1 cellular context compared by ENCODE assay signal in the genomic region with DNA sequence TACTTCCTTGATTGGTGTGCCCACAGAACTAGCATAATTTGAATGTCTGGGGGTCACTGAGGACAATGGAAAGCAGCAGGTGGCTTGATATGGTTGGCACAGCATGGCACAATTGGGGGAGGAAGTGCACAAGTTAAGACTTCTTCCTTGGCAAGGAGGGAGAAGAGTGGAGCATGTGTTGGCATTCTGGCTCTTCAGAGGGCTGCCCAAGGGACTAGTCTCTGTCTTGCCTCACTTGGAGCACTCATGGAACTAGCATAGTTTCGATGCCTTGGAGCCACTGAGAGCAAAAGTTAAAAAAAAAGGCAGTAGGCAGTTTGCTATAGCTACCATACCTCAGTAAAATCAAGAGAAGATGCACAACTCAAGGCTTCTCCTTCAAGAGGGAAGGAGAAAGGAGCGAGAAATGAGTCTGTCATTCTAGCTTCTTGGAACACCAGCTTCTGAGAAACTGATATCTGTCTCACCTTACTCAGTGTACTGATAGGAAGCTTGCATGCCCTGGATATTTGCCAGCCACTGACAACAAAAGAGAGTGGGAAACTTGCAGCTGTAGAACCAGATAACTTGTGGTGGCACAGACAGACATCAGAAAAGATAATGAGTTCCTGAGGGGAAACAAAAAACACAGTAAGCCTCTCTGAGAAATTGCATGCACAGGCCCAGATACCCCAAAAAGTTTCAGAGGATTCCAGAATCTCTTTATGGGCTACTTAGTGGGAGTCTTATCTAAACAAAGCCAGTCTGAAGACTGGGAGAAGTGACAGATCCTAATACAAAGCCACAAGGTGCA.
TF ChIP-seq lines count a peak whose summit lies in the region.

No MANE protein-coding gene starts in this region.

TF ChIP-seq in K562, 482 proteins besides CTCF, POLR2A, EP300 and RAD21 (continued from another document and continues in another):
- TF ChIP-seq, protein P1, sequence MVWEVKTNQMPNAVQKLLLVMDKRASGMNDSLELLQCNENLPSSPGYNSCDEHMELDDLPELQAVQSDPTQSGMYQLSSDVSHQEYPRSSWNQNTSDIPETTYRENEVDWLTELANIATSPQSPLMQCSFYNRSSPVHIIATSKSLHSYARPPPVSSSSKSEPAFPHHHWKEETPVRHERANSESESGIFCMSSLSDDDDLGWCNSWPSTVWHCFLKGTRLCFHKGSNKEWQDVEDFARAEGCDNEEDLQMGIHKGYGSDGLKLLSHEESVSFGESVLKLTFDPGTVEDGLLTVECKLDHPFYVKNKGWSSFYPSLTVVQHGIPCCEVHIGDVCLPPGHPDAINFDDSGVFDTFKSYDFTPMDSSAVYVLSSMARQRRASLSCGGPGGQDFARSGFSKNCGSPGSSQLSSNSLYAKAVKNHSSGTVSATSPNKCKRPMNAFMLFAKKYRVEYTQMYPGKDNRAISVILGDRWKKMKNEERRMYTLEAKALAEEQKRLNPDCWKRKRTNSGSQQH (CRISPR knock-in tag; IDR thresholded peaks at IDR 0.05), result peak; percentile 74; the same call in 1 of the 2 replicates
- TF ChIP-seq ZZZ3 (IDR thresholded peaks at IDR 0.05) (no peak), KAT7 (CRISPR knock-in tag; IDR thresholded peaks at IDR 0.05; ENCODE audit: borderline replicate concordance) (0 out of 2 replicates have a peak, but pooled peaks have one; percentile 12), MBD2 (IDR thresholded peaks at IDR 0.05; ENCODE audit: borderline replicate concordance, low read depth) (peak; percentile 84; the same call in 1 of the 2 replicates), GABPA (tag; conservative IDR thresholded peaks at IDR 0.05; ENCODE audit: low read depth) (peak; percentile 44; the same call in 1 of the 2 replicates), FIP1L1 (IDR thresholded peaks at IDR 0.05; ENCODE audit: low read depth, low read length, poor library complexity, severe bottlenecking) (no peak), MTF1 (CRISPR knock-in tag; IDR thresholded peaks at IDR 0.05; ENCODE audit: borderline replicate concordance) (no peak), SMARCA4 (IDR thresholded peaks at IDR 0.05) (peak; percentile 99), SIRT6 (IDR thresholded peaks at IDR 0.05; ENCODE audit: low read depth, low read length) (no peak), KDM2B (CRISPR knock-in tag; IDR thresholded peaks at IDR 0.05) (no peak), JUND (IDR thresholded peaks at IDR 0.05; ENCODE audit: borderline replicate concordance, low read depth, low read length) (peak; percentile 75; the same call in 1 of the 2 replicates), JUND (tag; IDR thresholded peaks at IDR 0.05; ENCODE audit: borderline replicate concordance, low read depth, low read length) (peak; percentile 73; the same call in 2 of the 3 replicates), MAFF (IDR thresholded peaks at IDR 0.05; ENCODE audit: low read length) (peak; percentile 9; the same call in 1 of the 2 replicates), FOXP1 (CRISPR knock-in tag; IDR thresholded peaks at IDR 0.05) (peak; percentile 67; the same call in 1 of the 2 replicates), MEIS2 (IDR thresholded peaks at IDR 0.05; ENCODE audit: partially characterized antibody) (peak; percentile 89), NR2C2 (CRISPR knock-in tag; IDR thresholded peaks at IDR 0.05) (no peak), NR2C2 (tag; IDR thresholded peaks at IDR 0.05) (no peak), KAT8 (IDR thresholded peaks at IDR 0.05; ENCODE audit: low read depth) (no peak), MECOM (CRISPR knock-in tag; IDR thresholded peaks at IDR 0.05) (0 out of 2 replicates have a peak, but pooled peaks have one; percentile 1), STAT5B (CRISPR knock-in tag; IDR thresholded peaks at IDR 0.05) (no peak), NELFE (IDR thresholded peaks at IDR 0.05; ENCODE audit: insufficient read depth, insufficient read length) (no peak), TCFL5 (CRISPR knock-in tag; conservative IDR thresholded peaks at IDR 0.05) (peak; percentile 64), CTBP1 (IDR thresholded peaks at IDR 0.05; ENCODE audit: borderline replicate concordance) (peak; percentile 96), ZNF707 (CRISPR knock-in tag; conservative IDR thresholded peaks at IDR 0.05) (peak; percentile 59; the same call in 1 of the 2 replicates), RBM39 (optimal IDR thresholded peaks at IDR 0.05; ENCODE audit: low read depth, low read length) (no peak), KHSRP (IDR thresholded peaks at IDR 0.05) (peak; percentile 61), ZNF184 (CRISPR knock-in tag; IDR thresholded peaks at IDR 0.05) (no peak), MAZ (CRISPR knock-in tag; conservative IDR thresholded peaks at IDR 0.05 in 1 of 2, IDR thresholded peaks at IDR 0.05 in 1 of 2) (peak in 1 of 2 experiments; percentile 40; a peak in 2 of 4 replicates), CEBPG (CRISPR knock-in tag; IDR thresholded peaks at IDR 0.05) (no peak), CEBPG (tag; conservative IDR thresholded peaks at IDR 0.05 in 1 of 2, IDR thresholded peaks at IDR 0.05 in 1 of 2) (no peak), HMG20B (CRISPR knock-in tag; IDR thresholded peaks at IDR 0.05) (no peak), NCOA2 (IDR thresholded peaks at IDR 0.05; ENCODE audit: partially characterized antibody in 2 of 2) (peak; percentile 79 to 88), ARHGAP35 (IDR thresholded peaks at IDR 0.05; ENCODE audit: partially characterized antibody) (no peak)
- TF ChIP-seq, protein P2, sequence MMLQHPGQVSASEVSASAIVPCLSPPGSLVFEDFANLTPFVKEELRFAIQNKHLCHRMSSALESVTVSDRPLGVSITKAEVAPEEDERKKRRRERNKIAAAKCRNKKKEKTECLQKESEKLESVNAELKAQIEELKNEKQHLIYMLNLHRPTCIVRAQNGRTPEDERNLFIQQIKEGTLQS (IDR thresholded peaks at IDR 0.05), result peak; percentile 32; the same call in 1 of the 2 replicates
- TF ChIP-seq, protein P2 (CRISPR knock-in tag; conservative IDR thresholded peaks at IDR 0.05), result no peak
- TF ChIP-seq, protein P3, sequence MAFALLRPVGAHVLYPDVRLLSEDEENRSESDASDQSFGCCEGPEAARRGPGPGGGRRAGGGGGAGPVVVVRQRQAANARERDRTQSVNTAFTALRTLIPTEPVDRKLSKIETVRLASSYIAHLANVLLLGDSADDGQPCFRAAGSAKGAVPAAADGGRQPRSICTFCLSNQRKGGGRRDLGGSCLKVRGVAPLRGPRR (CRISPR knock-in tag; IDR thresholded peaks at IDR 0.05), result no peak
- TF ChIP-seq, protein P4, sequence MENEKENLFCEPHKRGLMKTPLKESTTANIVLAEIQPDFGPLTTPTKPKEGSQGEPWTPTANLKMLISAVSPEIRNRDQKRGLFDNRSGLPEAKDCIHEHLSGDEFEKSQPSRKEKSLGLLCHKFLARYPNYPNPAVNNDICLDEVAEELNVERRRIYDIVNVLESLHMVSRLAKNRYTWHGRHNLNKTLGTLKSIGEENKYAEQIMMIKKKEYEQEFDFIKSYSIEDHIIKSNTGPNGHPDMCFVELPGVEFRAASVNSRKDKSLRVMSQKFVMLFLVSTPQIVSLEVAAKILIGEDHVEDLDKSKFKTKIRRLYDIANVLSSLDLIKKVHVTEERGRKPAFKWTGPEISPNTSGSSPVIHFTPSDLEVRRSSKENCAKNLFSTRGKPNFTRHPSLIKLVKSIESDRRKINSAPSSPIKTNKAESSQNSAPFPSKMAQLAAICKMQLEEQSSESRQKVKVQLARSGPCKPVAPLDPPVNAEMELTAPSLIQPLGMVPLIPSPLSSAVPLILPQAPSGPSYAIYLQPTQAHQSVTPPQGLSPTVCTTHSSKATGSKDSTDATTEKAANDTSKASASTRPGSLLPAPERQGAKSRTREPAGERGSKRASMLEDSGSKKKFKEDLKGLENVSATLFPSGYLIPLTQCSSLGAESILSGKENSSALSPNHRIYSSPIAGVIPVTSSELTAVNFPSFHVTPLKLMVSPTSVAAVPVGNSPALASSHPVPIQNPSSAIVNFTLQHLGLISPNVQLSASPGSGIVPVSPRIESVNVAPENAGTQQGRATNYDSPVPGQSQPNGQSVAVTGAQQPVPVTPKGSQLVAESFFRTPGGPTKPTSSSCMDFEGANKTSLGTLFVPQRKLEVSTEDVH (IDR thresholded peaks at IDR 0.05; ENCODE audit: low read depth, partially characterized antibody), result no peak
- TF ChIP-seq, protein P5, sequence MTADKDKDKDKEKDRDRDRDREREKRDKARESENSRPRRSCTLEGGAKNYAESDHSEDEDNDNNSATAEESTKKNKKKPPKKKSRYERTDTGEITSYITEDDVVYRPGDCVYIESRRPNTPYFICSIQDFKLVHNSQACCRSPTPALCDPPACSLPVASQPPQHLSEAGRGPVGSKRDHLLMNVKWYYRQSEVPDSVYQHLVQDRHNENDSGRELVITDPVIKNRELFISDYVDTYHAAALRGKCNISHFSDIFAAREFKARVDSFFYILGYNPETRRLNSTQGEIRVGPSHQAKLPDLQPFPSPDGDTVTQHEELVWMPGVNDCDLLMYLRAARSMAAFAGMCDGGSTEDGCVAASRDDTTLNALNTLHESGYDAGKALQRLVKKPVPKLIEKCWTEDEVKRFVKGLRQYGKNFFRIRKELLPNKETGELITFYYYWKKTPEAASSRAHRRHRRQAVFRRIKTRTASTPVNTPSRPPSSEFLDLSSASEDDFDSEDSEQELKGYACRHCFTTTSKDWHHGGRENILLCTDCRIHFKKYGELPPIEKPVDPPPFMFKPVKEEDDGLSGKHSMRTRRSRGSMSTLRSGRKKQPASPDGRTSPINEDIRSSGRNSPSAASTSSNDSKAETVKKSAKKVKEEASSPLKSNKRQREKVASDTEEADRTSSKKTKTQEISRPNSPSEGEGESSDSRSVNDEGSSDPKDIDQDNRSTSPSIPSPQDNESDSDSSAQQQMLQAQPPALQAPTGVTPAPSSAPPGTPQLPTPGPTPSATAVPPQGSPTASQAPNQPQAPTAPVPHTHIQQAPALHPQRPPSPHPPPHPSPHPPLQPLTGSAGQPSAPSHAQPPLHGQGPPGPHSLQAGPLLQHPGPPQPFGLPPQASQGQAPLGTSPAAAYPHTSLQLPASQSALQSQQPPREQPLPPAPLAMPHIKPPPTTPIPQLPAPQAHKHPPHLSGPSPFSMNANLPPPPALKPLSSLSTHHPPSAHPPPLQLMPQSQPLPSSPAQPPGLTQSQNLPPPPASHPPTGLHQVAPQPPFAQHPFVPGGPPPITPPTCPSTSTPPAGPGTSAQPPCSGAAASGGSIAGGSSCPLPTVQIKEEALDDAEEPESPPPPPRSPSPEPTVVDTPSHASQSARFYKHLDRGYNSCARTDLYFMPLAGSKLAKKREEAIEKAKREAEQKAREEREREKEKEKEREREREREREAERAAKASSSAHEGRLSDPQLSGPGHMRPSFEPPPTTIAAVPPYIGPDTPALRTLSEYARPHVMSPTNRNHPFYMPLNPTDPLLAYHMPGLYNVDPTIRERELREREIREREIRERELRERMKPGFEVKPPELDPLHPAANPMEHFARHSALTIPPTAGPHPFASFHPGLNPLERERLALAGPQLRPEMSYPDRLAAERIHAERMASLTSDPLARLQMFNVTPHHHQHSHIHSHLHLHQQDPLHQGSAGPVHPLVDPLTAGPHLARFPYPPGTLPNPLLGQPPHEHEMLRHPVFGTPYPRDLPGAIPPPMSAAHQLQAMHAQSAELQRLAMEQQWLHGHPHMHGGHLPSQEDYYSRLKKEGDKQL (CRISPR knock-in tag; IDR thresholded peaks at IDR 0.05; ENCODE audit: borderline replicate concordance), result no peak
- TF ChIP-seq, protein P6, sequence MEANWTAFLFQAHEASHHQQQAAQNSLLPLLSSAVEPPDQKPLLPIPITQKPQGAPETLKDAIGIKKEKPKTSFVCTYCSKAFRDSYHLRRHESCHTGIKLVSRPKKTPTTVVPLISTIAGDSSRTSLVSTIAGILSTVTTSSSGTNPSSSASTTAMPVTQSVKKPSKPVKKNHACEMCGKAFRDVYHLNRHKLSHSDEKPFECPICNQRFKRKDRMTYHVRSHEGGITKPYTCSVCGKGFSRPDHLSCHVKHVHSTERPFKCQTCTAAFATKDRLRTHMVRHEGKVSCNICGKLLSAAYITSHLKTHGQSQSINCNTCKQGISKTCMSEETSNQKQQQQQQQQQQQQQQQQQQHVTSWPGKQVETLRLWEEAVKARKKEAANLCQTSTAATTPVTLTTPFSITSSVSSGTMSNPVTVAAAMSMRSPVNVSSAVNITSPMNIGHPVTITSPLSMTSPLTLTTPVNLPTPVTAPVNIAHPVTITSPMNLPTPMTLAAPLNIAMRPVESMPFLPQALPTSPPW (CRISPR knock-in tag; IDR thresholded peaks at IDR 0.05), result 0 out of 2 replicates have a peak, but pooled peaks have one; percentile 19
- TF ChIP-seq, protein P7, sequence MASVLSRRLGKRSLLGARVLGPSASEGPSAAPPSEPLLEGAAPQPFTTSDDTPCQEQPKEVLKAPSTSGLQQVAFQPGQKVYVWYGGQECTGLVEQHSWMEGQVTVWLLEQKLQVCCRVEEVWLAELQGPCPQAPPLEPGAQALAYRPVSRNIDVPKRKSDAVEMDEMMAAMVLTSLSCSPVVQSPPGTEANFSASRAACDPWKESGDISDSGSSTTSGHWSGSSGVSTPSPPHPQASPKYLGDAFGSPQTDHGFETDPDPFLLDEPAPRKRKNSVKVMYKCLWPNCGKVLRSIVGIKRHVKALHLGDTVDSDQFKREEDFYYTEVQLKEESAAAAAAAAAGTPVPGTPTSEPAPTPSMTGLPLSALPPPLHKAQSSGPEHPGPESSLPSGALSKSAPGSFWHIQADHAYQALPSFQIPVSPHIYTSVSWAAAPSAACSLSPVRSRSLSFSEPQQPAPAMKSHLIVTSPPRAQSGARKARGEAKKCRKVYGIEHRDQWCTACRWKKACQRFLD (CRISPR knock-in tag; IDR thresholded peaks at IDR 0.05), result peak; percentile 86
- TF ChIP-seq, protein P8, sequence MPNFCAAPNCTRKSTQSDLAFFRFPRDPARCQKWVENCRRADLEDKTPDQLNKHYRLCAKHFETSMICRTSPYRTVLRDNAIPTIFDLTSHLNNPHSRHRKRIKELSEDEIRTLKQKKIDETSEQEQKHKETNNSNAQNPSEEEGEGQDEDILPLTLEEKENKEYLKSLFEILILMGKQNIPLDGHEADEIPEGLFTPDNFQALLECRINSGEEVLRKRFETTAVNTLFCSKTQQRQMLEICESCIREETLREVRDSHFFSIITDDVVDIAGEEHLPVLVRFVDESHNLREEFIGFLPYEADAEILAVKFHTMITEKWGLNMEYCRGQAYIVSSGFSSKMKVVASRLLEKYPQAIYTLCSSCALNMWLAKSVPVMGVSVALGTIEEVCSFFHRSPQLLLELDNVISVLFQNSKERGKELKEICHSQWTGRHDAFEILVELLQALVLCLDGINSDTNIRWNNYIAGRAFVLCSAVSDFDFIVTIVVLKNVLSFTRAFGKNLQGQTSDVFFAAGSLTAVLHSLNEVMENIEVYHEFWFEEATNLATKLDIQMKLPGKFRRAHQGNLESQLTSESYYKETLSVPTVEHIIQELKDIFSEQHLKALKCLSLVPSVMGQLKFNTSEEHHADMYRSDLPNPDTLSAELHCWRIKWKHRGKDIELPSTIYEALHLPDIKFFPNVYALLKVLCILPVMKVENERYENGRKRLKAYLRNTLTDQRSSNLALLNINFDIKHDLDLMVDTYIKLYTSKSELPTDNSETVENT (CRISPR knock-in tag; IDR thresholded peaks at IDR 0.05), result no peak
- TF ChIP-seq, protein P9, sequence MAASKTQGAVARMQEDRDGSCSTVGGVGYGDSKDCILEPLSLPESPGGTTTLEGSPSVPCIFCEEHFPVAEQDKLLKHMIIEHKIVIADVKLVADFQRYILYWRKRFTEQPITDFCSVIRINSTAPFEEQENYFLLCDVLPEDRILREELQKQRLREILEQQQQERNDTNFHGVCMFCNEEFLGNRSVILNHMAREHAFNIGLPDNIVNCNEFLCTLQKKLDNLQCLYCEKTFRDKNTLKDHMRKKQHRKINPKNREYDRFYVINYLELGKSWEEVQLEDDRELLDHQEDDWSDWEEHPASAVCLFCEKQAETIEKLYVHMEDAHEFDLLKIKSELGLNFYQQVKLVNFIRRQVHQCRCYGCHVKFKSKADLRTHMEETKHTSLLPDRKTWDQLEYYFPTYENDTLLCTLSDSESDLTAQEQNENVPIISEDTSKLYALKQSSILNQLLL (CRISPR knock-in tag; IDR thresholded peaks at IDR 0.05; ENCODE audit: borderline replicate concordance), result no peak
